In genomic region chr10:89207181-89207800, GRCh38 we compare ENCODE assay signal across 8 cellular contexts. TPM values are rescaled to one million over a fixed set of nuclear protein-coding genes. Genes with fewer than 3 reads are reported as not detected.
DNase-seq lines count a peak whose midpoint lies in the region; ATAC-seq and TF ChIP-seq lines count a peak whose summit lies in the region.

TSS of gene CH25H (minus strand) at chr10:89207317. CDS start at chr10:89207292, 25 bp downstream.

- peak; percentile 76 for ATAC-seq in activated CD8-positive, alpha-beta T cell treated with anti-CD3 and anti-CD28 coated beads, Interleukin-2, amount 10 ng/mL, durations not matched to agents 7 days and 5 days
- ATAC-seq in GM21737 (IDR thresholded peaks at IDR 0.05; ENCODE audit: unreplicated experiment) (no peak), HG03460 (IDR thresholded peaks at IDR 0.05; ENCODE audit: unreplicated experiment) (no peak)

- POLR2A ChIA-PET in GM10248 (lab: Yijun Ruan, JAX), result no interaction called here
- POLR2A ChIA-PET in activated CD8-positive, alpha-beta T cell treated with anti-CD3 and anti-CD28 coated beads, Interleukin-2, amount 10 ng/mL, durations not matched to agents 7 days and 5 days (lab: Charles Lee), result interaction anchor here (0.7 to 1.2 kb wide), 6 partner anchors 121 to 373 kb away, joined by 3 to 7 read pairs (median 3); no protein-coding TSS in a partner anchor

- no peak within 1 kb of the TSS for H3K27ac ChIP-seq in mesodermal cell (ENCODE audit: low read depth, low read length, severe bottlenecking)

- CTCF ChIA-PET in GM10248 (lab: Yijun Ruan, JAX), result interaction anchor here (0.9 to 7.7 kb wide), 9 partner anchors 8 to 274 kb away, joined by 3 to 42 read pairs (median 5); no protein-coding TSS in a partner anchor
- CTCF ChIA-PET in activated CD8-positive, alpha-beta T cell treated with anti-CD3 and anti-CD28 coated beads, Interleukin-2, amount 10 ng/mL, durations not matched to agents 7 days and 5 days (lab: Charles Lee), result interaction anchor here (0.7 to 6.7 kb wide), 18 partner anchors 9 to 376 kb away, joined by 3 to 73 read pairs (median 4); partner anchors contain the start of gene LIPA

- H3K27ac Mint-ChIP-seq in activated CD8-positive, alpha-beta T cell treated with anti-CD3 and anti-CD28 coated beads, Interleukin-2, amount 10 ng/mL, durations not matched to agents 7 days and 5 days, result peak within 1 kb of the TSS; percentile 32

- WGBS in mesodermal cell (ENCODE audit: insufficient coverage in 2 of 2), 2 experiments, result 0 to 1% methylated on average over 23 to 24 of the region's 28 CpGs

- peak within 1 kb of the TSS; percentile 59 for H3K4me3 ChIP-seq in epithelial cell of proximal tubule (ENCODE audit: low read depth, low read length)
- peak within 1 kb of the TSS; percentile 33 for H3K4me3 ChIP-seq in mesodermal cell (ENCODE audit: extremely low read depth, insufficient read depth, low read length, poor library complexity, severe bottlenecking)

- H3K4me1 Mint-ChIP-seq in activated CD8-positive, alpha-beta T cell treated with anti-CD3 and anti-CD28 coated beads, Interleukin-2, amount 10 ng/mL, durations not matched to agents 7 days and 5 days (ENCODE audit: low read depth), result peaks cover 23% of the 10 kb centered on the region

- H3K36me3 Mint-ChIP-seq in activated CD8-positive, alpha-beta T cell treated with anti-CD3 and anti-CD28 coated beads, Interleukin-2, amount 10 ng/mL, durations not matched to agents 7 days and 5 days (ENCODE audit: low read depth), result no peaks in the 10 kb centered on the region

- peaks cover 38% of the 10 kb centered on the region for H3K27me3 Mint-ChIP-seq in activated CD8-positive, alpha-beta T cell treated with anti-CD3 and anti-CD28 coated beads, Interleukin-2, amount 10 ng/mL, durations not matched to agents 7 days and 5 days (ENCODE audit: low read depth)

- peak; percentile 36 for DNase-seq in GM10248 (ENCODE audit: extremely low spot score)
- DNase-seq in NCI-H1105 (lab: John Stamatoyannopoulos, UW), result peak; percentile 23
- peak; percentile 53 for DNase-seq in activated CD8-positive, alpha-beta T cell treated with anti-CD3 and anti-CD28 coated beads, Interleukin-2, amount 10 ng/mL, durations not matched to agents 7 days and 5 days
- no peak for DNase-seq in epithelial cell of proximal tubule (ENCODE audit: low read depth)
- peak; percentile 23 to 32 for DNase-seq in stimulated activated CD8-positive, alpha-beta memory T cell treated with anti-CD3 and anti-CD28 coated beads, Interleukin-15, amount 100 ng/mL, for 48 hours (ENCODE audit: low read depth in 2 of 2)

- peaks cover 8% of the 10 kb centered on the region for H3K4me1 ChIP-seq in mesodermal cell (ENCODE audit: control insufficient read depth, insufficient read depth, low read length, poor library complexity, severe bottlenecking)

- H3K36me3 ChIP-seq in mesodermal cell (ENCODE audit: control insufficient read depth, insufficient read depth, low read length), result no peaks in the 10 kb centered on the region

- H3K9me3 Mint-ChIP-seq in activated CD8-positive, alpha-beta T cell treated with anti-CD3 and anti-CD28 coated beads, Interleukin-2, amount 10 ng/mL, durations not matched to agents 7 days and 5 days (ENCODE audit: insufficient read depth), result no peaks in the 10 kb centered on the region

- H3K9me3 ChIP-seq in mesodermal cell (ENCODE audit: control insufficient read depth, low read length), result no peaks in the 10 kb centered on the region

- TF ChIP-seq CTCF in GM10248 (IDR thresholded peaks at IDR 0.05; ENCODE audit: control extremely low read depth, extremely low read depth, low read depth, missing control alignments) (no peak), epithelial cell of proximal tubule (conservative IDR thresholded peaks at IDR 0.05; ENCODE audit: low read depth, low read length) (no peak)

- peak within 1 kb of the TSS; percentile 65 for H3K4me3 Mint-ChIP-seq in activated CD8-positive, alpha-beta T cell treated with anti-CD3 and anti-CD28 coated beads, Interleukin-2, amount 10 ng/mL, durations not matched to agents 7 days and 5 days

RNA-seq across cellular contexts. Expression of gene CH25H, which starts in this region (rescaled TPM):
- not detected for total RNA-seq in activated CD8-positive, alpha-beta T cell treated with anti-CD3 and anti-CD28 coated beads, Interleukin-2, amount 10 ng/mL, durations not matched to agents 7 days and 5 days
- 1.1 TPM in 1 of 2 replicates, not detected in the other for total RNA-seq in epithelial cell of proximal tubule
- polyA plus RNA-seq in mesodermal cell (2013, experiment 1 of 2), result not detected
- not detected for polyA plus RNA-seq in mesodermal cell (2013, experiment 2 of 2)

Comparison
In these comparisons a context has a peak if more than half of its experiments do, and no peak if none do; other contexts are left out.
1. Peak in DNase-seq and ATAC-seq in activated CD8-positive, alpha-beta T cell treated with anti-CD3 and anti-CD28 coated beads, Interleukin-2, amount 10 ng/mL, durations not matched to agents 7 days and 5 days; RNA of the gene not detected or under 1 TPM.